In genomic region chr10:83978681-83979383, GRCh38 we compare ENCODE assay signal across 2 cellular contexts.
A peak's percentile ranks its signal among the peaks of the same experiment; 100 is the strongest.
TF ChIP-seq lines count a peak whose summit lies in the region.

No MANE protein-coding gene starts in this region.

TF ChIP-seq in liver, 16 proteins besides CTCF, POLR2A, EP300 and RAD21 (continued from another document):
- TF ChIP-seq, protein P1, sequence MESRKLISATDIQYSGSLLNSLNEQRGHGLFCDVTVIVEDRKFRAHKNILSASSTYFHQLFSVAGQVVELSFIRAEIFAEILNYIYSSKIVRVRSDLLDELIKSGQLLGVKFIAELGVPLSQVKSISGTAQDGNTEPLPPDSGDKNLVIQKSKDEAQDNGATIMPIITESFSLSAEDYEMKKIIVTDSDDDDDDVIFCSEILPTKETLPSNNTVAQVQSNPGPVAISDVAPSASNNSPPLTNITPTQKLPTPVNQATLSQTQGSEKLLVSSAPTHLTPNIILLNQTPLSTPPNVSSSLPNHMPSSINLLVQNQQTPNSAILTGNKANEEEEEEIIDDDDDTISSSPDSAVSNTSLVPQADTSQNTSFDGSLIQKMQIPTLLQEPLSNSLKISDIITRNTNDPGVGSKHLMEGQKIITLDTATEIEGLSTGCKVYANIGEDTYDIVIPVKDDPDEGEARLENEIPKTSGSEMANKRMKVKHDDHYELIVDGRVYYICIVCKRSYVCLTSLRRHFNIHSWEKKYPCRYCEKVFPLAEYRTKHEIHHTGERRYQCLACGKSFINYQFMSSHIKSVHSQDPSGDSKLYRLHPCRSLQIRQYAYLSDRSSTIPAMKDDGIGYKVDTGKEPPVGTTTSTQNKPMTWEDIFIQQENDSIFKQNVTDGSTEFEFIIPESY (IDR thresholded peaks at IDR 0.05) = peak; percentile 47
- no peak for TF ChIP-seq REST (IDR thresholded peaks at IDR 0.05)
- peak; percentile 63 for TF ChIP-seq FOXA1 (IDR thresholded peaks at IDR 0.05)
- no peak for TF ChIP-seq EGR1 (IDR thresholded peaks at IDR 0.05; ENCODE audit: low read depth in 2 of 2)
- no peak for TF ChIP-seq NR2F2 (IDR thresholded peaks at IDR 0.05)
- peak; percentile 52 to 69 for TF ChIP-seq HNF4A (conservative IDR thresholded peaks at IDR 0.05)

TF ChIP-seq in HepG2, 621 proteins besides CTCF, POLR2A, EP300 and RAD21 (continued from another document):
- TF ChIP-seq ZNF280D (CRISPR knock-in tag; IDR thresholded peaks at IDR 0.05) (no peak), RARA (CRISPR knock-in tag; IDR thresholded peaks at IDR 0.05) (no peak)
